In genomic region chr7:9921326-9921725, GRCh38 we compare ENCODE assay signal across 27 cellular contexts.
"Had no signal": no experiment of that assay in that cellular context is flagged by ENCODE, and none has a peak within 500 bp of the region (broad histone marks: within the 10 kb centered on the region; RNA-seq: fewer than 3 reads in every experiment).

No MANE protein-coding gene starts in this region.

- H3K9me3 ChIP-seq: ascending aorta, body of pancreas had no signal

- H3K4me3 ChIP-seq: ascending aorta, body of pancreas, K562, SK-N-MC had no signal

- H3K36me3 ChIP-seq: ascending aorta had no signal

- H3K27ac ChIP-seq: ascending aorta, body of pancreas, RWPE1, SK-N-MC had no signal

- H3K4me1 ChIP-seq: ascending aorta, body of pancreas had no signal

- DNase-seq: activated CD4-positive, alpha-beta memory T cell treated with anti-CD3 and anti-CD28 coated beads for 36 hours; activated CD4-positive, alpha-beta T cell treated with anti-CD3 and anti-CD28 coated beads, Interleukin-2, amount 10 ng/mL, durations not matched to agents 7 days and 5 days; activated CD4-positive, CD25-positive, alpha-beta regulatory T cell; activated CD8-positive, alpha-beta memory T cell treated with anti-CD3 and anti-CD28 coated beads for 24 hours; activated effector memory CD4-positive, alpha-beta T cell treated with anti-CD3 and anti-CD28 coated beads, Interleukin-2, amount 50 U/mL, for 16 hours; activated naive CD4-positive, alpha-beta T cell treated with Interleukin-2 at 50 U/mL for 16 hours; activated naive CD8-positive, alpha-beta T cell treated with anti-CD3 and anti-CD28 coated beads, Interleukin-2, amount 50 U/mL, for 24 hours; activated T-cell treated with anti-CD3 and anti-CD28 coated beads, Interleukin-2, amount 50 U/mL, for 4 hours; amniotic stem cell; body of pancreas; central memory CD4-positive, alpha-beta T cell; Karpas-422; MM.1S; NCI-H1105; NCI-H1436; NCI-H1930; NCI-H2107; NCI-H446 treated with DMSO at 0.1 percent for 48 hours; NCI-H524 treated with DMSO at 0.1 percent for 48 hours; SIG-M5; T-cell; T-helper 2 cell; T1000 had no signal

- H3K27me3 ChIP-seq: ascending aorta, body of pancreas had no signal
